Comparison of ENCODE assay signal across 14 cellular contexts in the genomic region with DNA sequence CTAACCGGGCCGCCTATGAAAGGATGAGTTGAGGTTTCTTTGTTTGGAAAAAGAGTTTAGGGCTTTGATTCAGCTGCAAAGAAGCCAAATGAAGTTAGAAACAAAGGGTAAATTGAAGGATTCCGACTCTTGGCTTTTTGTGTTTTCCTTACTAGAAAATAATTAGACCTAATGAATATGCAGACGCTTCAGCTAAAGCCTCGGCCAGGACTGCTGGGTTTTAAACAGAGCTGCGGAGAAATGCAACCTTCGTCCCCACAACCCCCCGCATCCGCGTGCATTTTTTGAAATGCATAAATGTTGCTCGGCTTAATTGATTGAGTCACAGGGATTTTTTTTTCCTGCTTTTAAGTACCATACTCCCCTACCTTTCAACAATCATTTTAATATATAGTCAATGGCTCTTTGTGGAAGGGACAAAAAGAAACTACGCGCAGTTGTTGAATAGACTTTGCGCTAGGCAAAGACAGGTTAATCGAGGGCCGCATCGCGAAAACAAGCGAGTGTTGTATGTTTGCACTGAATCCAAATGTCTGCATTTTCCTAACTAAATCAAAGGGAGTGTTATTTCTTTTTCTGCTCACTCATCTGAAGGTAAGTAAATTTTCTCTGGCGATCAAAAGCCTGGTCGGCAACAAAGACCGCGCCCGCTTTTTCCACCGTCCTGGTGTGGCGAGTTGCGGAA. TPM values are rescaled to one million over a fixed set of nuclear protein-coding genes. Genes with fewer than 3 reads are reported as not detected.
DNase-seq lines count a peak whose midpoint lies in the region; ATAC-seq and TF ChIP-seq lines count a peak whose summit lies in the region.
"Had no signal": no experiment of that assay in that cellular context is flagged by ENCODE, and none has a peak within 500 bp of the region (broad histone marks: within the 10 kb centered on the region; RNA-seq: fewer than 3 reads in every experiment).

No MANE protein-coding gene starts in this region.

- H3K9me3 ChIP-seq in HUES6 (ENCODE audit: control insufficient read depth, insufficient read depth, low read depth, low read length), result no peaks in the 10 kb centered on the region
- no peaks in the 10 kb centered on the region for H3K9me3 ChIP-seq in neural cell (ENCODE audit: low read length)
- H3K9me3 ChIP-seq: transverse colon had no signal

- no TSS peak for BruUV-seq in Calu3 (replicated peaks; lab: Mats Ljungman, UMichigan)

- no peak for DNase-seq in Calu3
- no peak for DNase-seq in Right ventricle myocardium inferior (ENCODE audit: missing footprints)
- no peak for DNase-seq in DMS153 treated with DMSO at 0.1 percent for 48 hours (lab: John Stamatoyannopoulos, UW; ENCODE audit: unreplicated experiment)
- DNase-seq: activated T-cell treated with anti-CD3 and anti-CD28 coated beads, Interleukin-2, amount 50 U/mL, for 48 hours; NCI-H146; transverse colon had no signal

- ATAC-seq in HG03095 (IDR thresholded peaks at IDR 0.05; ENCODE audit: unreplicated experiment), result no peak
- ATAC-seq in HG03159 (IDR thresholded peaks at IDR 0.05; ENCODE audit: unreplicated experiment), result no peak
- no peak for ATAC-seq in Right ventricle myocardium inferior
- ATAC-seq: K562 had no signal

- intact Hi-C loops in Calu3 (cut with micrococcal nuclease; ENCODE audit: unreplicated experiment), result no loop called here
- intact Hi-C loops in Right ventricle myocardium inferior (cut with DNase I), result no loop called here

- H3K27me3 ChIP-seq in HUES6 (ENCODE audit: control insufficient read depth, insufficient read depth, low read length), result peaks cover 100% of the 10 kb centered on the region
- H3K27me3 ChIP-seq in neural cell (ENCODE audit: insufficient read depth, low read depth, low read length), result peaks cover 46% of the 10 kb centered on the region

- H3K27ac ChIP-seq in HUES6 (ENCODE audit: low read depth, low read length) (no peak overlapping the region), cingulate gyrus (ENCODE audit: low read depth, low read length) (peak overlapping the region; percentile 92), neural cell (ENCODE audit: low read length) (peak overlapping the region; percentile 47)
- H3K27ac ChIP-seq: transverse colon had no signal

- H3F3A ChIP-seq in neural cell (ENCODE audit: insufficient read depth, low read length, poor library complexity, severe bottlenecking), result peaks cover 5% of the 10 kb centered on the region

- CTCF ChIA-PET in Calu3 (lab: Charles Lee), result no interaction called here

- H3K4me3 Mint-ChIP-seq in Calu3 (ENCODE audit: low read depth, unreplicated experiment), result peak overlapping the region; percentile 27

- H3K9me3 Mint-ChIP-seq in Calu3 (ENCODE audit: low read depth, unreplicated experiment), result peaks cover 14% of the 10 kb centered on the region

- peak overlapping the region; percentile 60 for H3K4me3 ChIP-seq in HUES6 (ENCODE audit: low read depth, low read length)
- H3K4me3 ChIP-seq in neural cell (ENCODE audit: low read length), result peak overlapping the region; percentile 92
- H3K4me3 ChIP-seq: K562, lung, transverse colon had no signal

- peaks cover 97% of the 10 kb centered on the region for H3K79me2 ChIP-seq in neural cell (replicated peaks; ENCODE audit: insufficient read depth, low read length)

- H3K4me2 ChIP-seq in neural cell (ENCODE audit: low read length), result peak overlapping the region; percentile 46

- H2AFZ ChIP-seq in neural cell (ENCODE audit: low read depth, low read length), result no peak overlapping the region

- no peak for TF ChIP-seq RAD21 in neural cell (conservative IDR thresholded peaks at IDR 0.05)

- no peak overlapping the region for H3K9ac ChIP-seq in HUES6 (ENCODE audit: low read length)
- peak overlapping the region; percentile 56 for H3K9ac ChIP-seq in neural cell (ENCODE audit: low read length)

- H3K27me3 Mint-ChIP-seq in Calu3 (ENCODE audit: unreplicated experiment), result no peaks in the 10 kb centered on the region

- no peak overlapping the region for H3K27ac Mint-ChIP-seq in Calu3 (ENCODE audit: unreplicated experiment)

- H3K4me1 ChIP-seq in HUES6 (ENCODE audit: control insufficient read depth, insufficient read depth, low read length), result peaks cover 74% of the 10 kb centered on the region

- H3K36me3 Mint-ChIP-seq in Calu3 (ENCODE audit: insufficient read depth, unreplicated experiment), result no peaks in the 10 kb centered on the region

- H3K4me1 Mint-ChIP-seq in Calu3 (ENCODE audit: low read depth, unreplicated experiment), result peaks cover 8% of the 10 kb centered on the region

- H4K20me1 ChIP-seq in neural cell (ENCODE audit: insufficient read depth), result no peaks in the 10 kb centered on the region

- H3K9me2 ChIP-seq in neural cell (ENCODE audit: insufficient read depth, low read length), result no peaks in the 10 kb centered on the region

- TF ChIP-seq CTCF in Calu3 (IDR thresholded peaks at IDR 0.05; ENCODE audit: unreplicated experiment) (no peak), neural cell (IDR thresholded peaks at IDR 0.05; ENCODE audit: poor library complexity, severe bottlenecking) (no peak)

- H3K36me3 ChIP-seq in HUES6 (ENCODE audit: control insufficient read depth, insufficient read depth, low read length) (no peaks in the 10 kb centered on the region), neural cell (ENCODE audit: insufficient read depth, low read length) (no peaks in the 10 kb centered on the region)
- H3K36me3 ChIP-seq: transverse colon had no signal

- no peak for TF ChIP-seq EP300 in neural cell (conservative IDR thresholded peaks at IDR 0.05; ENCODE audit: poor library complexity, severe bottlenecking)

TF ChIP-seq in neural cell, 6 proteins besides CTCF, POLR2A, EP300 and RAD21:
- TF ChIP-seq, protein P1, sequence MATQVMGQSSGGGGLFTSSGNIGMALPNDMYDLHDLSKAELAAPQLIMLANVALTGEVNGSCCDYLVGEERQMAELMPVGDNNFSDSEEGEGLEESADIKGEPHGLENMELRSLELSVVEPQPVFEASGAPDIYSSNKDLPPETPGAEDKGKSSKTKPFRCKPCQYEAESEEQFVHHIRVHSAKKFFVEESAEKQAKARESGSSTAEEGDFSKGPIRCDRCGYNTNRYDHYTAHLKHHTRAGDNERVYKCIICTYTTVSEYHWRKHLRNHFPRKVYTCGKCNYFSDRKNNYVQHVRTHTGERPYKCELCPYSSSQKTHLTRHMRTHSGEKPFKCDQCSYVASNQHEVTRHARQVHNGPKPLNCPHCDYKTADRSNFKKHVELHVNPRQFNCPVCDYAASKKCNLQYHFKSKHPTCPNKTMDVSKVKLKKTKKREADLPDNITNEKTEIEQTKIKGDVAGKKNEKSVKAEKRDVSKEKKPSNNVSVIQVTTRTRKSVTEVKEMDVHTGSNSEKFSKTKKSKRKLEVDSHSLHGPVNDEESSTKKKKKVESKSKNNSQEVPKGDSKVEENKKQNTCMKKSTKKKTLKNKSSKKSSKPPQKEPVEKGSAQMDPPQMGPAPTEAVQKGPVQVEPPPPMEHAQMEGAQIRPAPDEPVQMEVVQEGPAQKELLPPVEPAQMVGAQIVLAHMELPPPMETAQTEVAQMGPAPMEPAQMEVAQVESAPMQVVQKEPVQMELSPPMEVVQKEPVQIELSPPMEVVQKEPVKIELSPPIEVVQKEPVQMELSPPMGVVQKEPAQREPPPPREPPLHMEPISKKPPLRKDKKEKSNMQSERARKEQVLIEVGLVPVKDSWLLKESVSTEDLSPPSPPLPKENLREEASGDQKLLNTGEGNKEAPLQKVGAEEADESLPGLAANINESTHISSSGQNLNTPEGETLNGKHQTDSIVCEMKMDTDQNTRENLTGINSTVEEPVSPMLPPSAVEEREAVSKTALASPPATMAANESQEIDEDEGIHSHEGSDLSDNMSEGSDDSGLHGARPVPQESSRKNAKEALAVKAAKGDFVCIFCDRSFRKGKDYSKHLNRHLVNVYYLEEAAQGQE (IDR thresholded peaks at IDR 0.05; ENCODE audit: borderline replicate concordance), result peak; percentile 17
- peak; percentile 75 for TF ChIP-seq POLR2AphosphoS5 (IDR thresholded peaks at IDR 0.05)
- no peak for TF ChIP-seq MXI1 (conservative IDR thresholded peaks at IDR 0.05; ENCODE audit: poor library complexity, severe bottlenecking)

RNA-seq across cellular contexts. Expression of a gene that starts 1.3 kb away (rescaled TPM):
- total RNA-seq in Calu3 (2022) (not detected in 2 replicates), Right ventricle myocardium inferior (not detected)
- polyA plus RNA-seq in neural cell, result 8.1 and 8.6 TPM in 2 replicates
- polyA minus RNA-seq in neural cell, result 7.5 and 9.5 TPM in 2 replicates
- total RNA-seq: epithelial cell of proximal tubule, K562, lung, transverse colon had no signal
- polyA plus RNA-seq: K562, lung had no signal

RNA-seq across cellular contexts. Expression of a gene that starts 1.5 kb away (rescaled TPM):
- total RNA-seq in Calu3 (2022), result not detected in 2 replicates
- polyA plus RNA-seq in neural cell, result 134 and 183 TPM in 2 replicates
- 166 and 196 TPM in 2 replicates for polyA minus RNA-seq in neural cell
- total RNA-seq in Right ventricle myocardium inferior, result not detected
- total RNA-seq: epithelial cell of proximal tubule, lung, transverse colon had no signal
